Comparison of ENCODE assay signal across 17 cellular contexts in the genomic region with DNA sequence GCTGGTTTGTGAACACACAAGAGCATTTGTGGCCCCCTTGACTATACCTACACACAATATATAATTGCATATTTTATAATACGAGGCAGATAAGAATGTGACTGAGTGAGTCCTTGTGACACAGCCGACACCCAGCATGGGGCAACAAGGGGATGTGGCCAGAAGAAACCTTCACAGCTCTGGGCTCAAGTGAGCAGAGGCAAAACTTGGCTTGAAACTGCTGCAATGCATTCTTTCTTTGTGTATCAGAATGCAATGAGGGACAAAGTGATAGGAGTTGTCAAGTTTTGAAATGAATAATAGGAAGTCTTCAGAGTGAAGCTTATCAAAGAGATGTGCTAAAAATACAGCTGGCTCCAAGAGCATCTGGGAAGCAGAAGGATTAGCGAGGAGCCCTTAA.
DNase-seq lines count a peak whose midpoint lies in the region; ATAC-seq and TF ChIP-seq lines count a peak whose summit lies in the region.
"Had no signal": no experiment of that assay in that cellular context is flagged by ENCODE, and none has a peak within 500 bp of the region (broad histone marks: within the 10 kb centered on the region; RNA-seq: fewer than 3 reads in every experiment).

No MANE protein-coding gene starts in this region.

- no peak overlapping the region for H3K4me2 ChIP-seq in neuronal stem cell (ENCODE audit: insufficient read depth, low read length, poor library complexity, severe bottlenecking)

- no peak for TF ChIP-seq POLR2A in heart left ventricle (IDR thresholded peaks at IDR 0.05)

- H3K27ac ChIP-seq in heart left ventricle, result peak overlapping the region in 6 of 12 donors; percentile 15 to 77 (median 49)
- no peak overlapping the region for H3K27ac ChIP-seq in right cardiac atrium (ENCODE audit: low read length)
- H3K27ac ChIP-seq in neuronal stem cell (replicated peaks; ENCODE audit: low read length), result no peak overlapping the region
- H3K27ac ChIP-seq: C4-2B had no signal

- no peaks in the 10 kb centered on the region for H3K9me3 Mint-ChIP-seq in type B pancreatic cell
- H3K9me3 Mint-ChIP-seq: CD4-positive, alpha-beta memory T cell; H9 had no signal

- H2AK5ac ChIP-seq in neuronal stem cell (ENCODE audit: low read depth, low read length), result no peak overlapping the region

- no peak overlapping the region for H3K4me3 ChIP-seq in heart left ventricle
- no peak overlapping the region for H3K4me3 ChIP-seq in right cardiac atrium (ENCODE audit: low read length)
- no peak overlapping the region for H3K4me3 ChIP-seq in neuronal stem cell (ENCODE audit: low read length in 2 of 2)

- no peak overlapping the region for H3K27ac Mint-ChIP-seq in type B pancreatic cell
- H3K27ac Mint-ChIP-seq: B cell; CD4-positive, alpha-beta memory T cell; H9 had no signal

- H4K91ac ChIP-seq in neuronal stem cell (ENCODE audit: low read depth, low read length, poor library complexity), result no peak overlapping the region

- H3K4me1 Mint-ChIP-seq in type B pancreatic cell (ENCODE audit: unreplicated experiment), result peaks cover 4% of the 10 kb centered on the region
- H3K4me1 Mint-ChIP-seq: B cell; CD4-positive, alpha-beta memory T cell had no signal

- H3K27me3 ChIP-seq in heart left ventricle (no peaks in the 10 kb centered on the region), right cardiac atrium (ENCODE audit: control insufficient read depth, insufficient read depth) (no peaks in the 10 kb centered on the region), neuronal stem cell (ENCODE audit: control insufficient read depth in 3 of 3, insufficient read depth in 3 of 3, low read depth in 1 of 3, low read length in 3 of 3) (no peaks in the 10 kb centered on the region)

- intact Hi-C loops in Right ventricle myocardium superior (cut with DNase I), result no loop called here
- intact Hi-C loops in cardiac septum (cut with DNase I), result no loop called here
- intact Hi-C loops in heart left ventricle (cut with DNase I), result loop anchor here in 1 of 10 donors (10.0 kb wide), 1 partner anchor 235 kb away; no protein-coding TSS in a partner anchor
- intact Hi-C loops in right cardiac atrium (cut with DNase I), result no loop called here

- H2BK5ac ChIP-seq in neuronal stem cell (ENCODE audit: low read length), result no peak overlapping the region

- H2AFZ ChIP-seq in neuronal stem cell (ENCODE audit: low read length), result no peak overlapping the region

- H3K36me3 Mint-ChIP-seq in type B pancreatic cell, result no peaks in the 10 kb centered on the region

- H3K9me3 ChIP-seq in heart left ventricle (no peaks in the 10 kb centered on the region), right cardiac atrium (ENCODE audit: control insufficient read depth, low read length) (no peaks in the 10 kb centered on the region), neuronal stem cell (replicated peaks in 1 of 2; ENCODE audit: control insufficient read depth in 2 of 2, insufficient read depth in 1 of 2, low read depth in 1 of 2, low read length in 2 of 2) (no peaks in the 10 kb centered on the region)

- no peak overlapping the region for H3K4ac ChIP-seq in neuronal stem cell (ENCODE audit: low read length)

- H2BK12ac ChIP-seq in neuronal stem cell (ENCODE audit: low read length), result no peak overlapping the region

- WGBS in heart left ventricle, 4 donors, result 35 to 38% (median 38%) methylated on average over 3 of the region's 3 CpGs
- 26% methylated on average over 3 of the region's 3 CpGs for WGBS in right cardiac atrium
- WGBS in neuronal stem cell (ENCODE audit: extremely low coverage in 2 of 2, insufficient read length in 2 of 2, insufficient replicate concordance in 1 of 2), 2 donors, result no CpG with 5 or more reads among the region's 3 CpGs

- H3K4me1 ChIP-seq in heart left ventricle (peaks cover 0 to 31% (median 4%) of the 10 kb centered on the region in 12 donors), right cardiac atrium (ENCODE audit: control insufficient read depth, insufficient read depth, low read length) (no peaks in the 10 kb centered on the region), neuronal stem cell (ENCODE audit: control insufficient read depth in 2 of 2, insufficient read depth in 1 of 2, low read depth in 1 of 2, low read length in 2 of 2) (peaks cover 3 to 36% of the 10 kb centered on the region in 2 donors)

- H2BK15ac ChIP-seq in neuronal stem cell (ENCODE audit: low read length), result no peak overlapping the region

- ATAC-seq in Right ventricle myocardium superior (ENCODE audit: poor library complexity), result peak; percentile 66
- ATAC-seq in heart left ventricle, result peak; percentile 23 to 57 (median 50)
- ATAC-seq in right cardiac atrium, result peak; percentile 50 to 62
- ATAC-seq in GM21825 (IDR thresholded peaks at IDR 0.05; ENCODE audit: unreplicated experiment), result no peak
- ATAC-seq in GM18498 (IDR thresholded peaks at IDR 0.05; ENCODE audit: unreplicated experiment), result no peak

- TF ChIP-seq CTCF in heart left ventricle (IDR thresholded peaks at IDR 0.05) (no peak), type B pancreatic cell (conservative IDR thresholded peaks at IDR 0.05) (no peak)

- H3K23ac ChIP-seq in neuronal stem cell (ENCODE audit: low read depth, low read length, poor library complexity), result no peak overlapping the region

- no peak overlapping the region for H4K8ac ChIP-seq in neuronal stem cell (ENCODE audit: low read depth, low read length)

- DNase-seq in Right ventricle myocardium superior, result no peak
- no peak for DNase-seq in cardiac septum (ENCODE audit: low spot score)
- DNase-seq in heart left ventricle, result peak in 2 of 5 donors; percentile 33 to 57
- DNase-seq in right cardiac atrium, result peak in 1 of 3 donors; percentile 19
- no peak for DNase-seq in type B pancreatic cell (ENCODE audit: extremely low spot score, unreplicated experiment)
- DNase-seq in neuronal stem cell (ENCODE audit: low spot score), result no peak
- DNase-seq: 8988T; CD4-positive, alpha-beta memory T cell; DMS79 treated with DMSO at 0.1 percent for 48 hours; GDM1; GOT3; H9; IMR-90 had no signal

- H3K9ac ChIP-seq in neuronal stem cell (ENCODE audit: low read depth, low read length, poor library complexity), result no peak overlapping the region

- H2BK120ac ChIP-seq in neuronal stem cell (ENCODE audit: low read depth, low read length), result no peak overlapping the region

- no peaks in the 10 kb centered on the region for H3K36me3 ChIP-seq in heart left ventricle
- no peaks in the 10 kb centered on the region for H3K36me3 ChIP-seq in neuronal stem cell (replicated peaks in 1 of 2; ENCODE audit: control insufficient read depth in 2 of 2, insufficient read depth in 2 of 2, low read length in 2 of 2)

- H3K18ac ChIP-seq in neuronal stem cell (ENCODE audit: low read length), result no peak overlapping the region

- no peaks in the 10 kb centered on the region for H3K79me1 ChIP-seq in neuronal stem cell (ENCODE audit: low read depth, low read length)

- H3K14ac ChIP-seq in neuronal stem cell (ENCODE audit: low read length), result no peak overlapping the region

- H3K27me3 Mint-ChIP-seq in type B pancreatic cell, result no peaks in the 10 kb centered on the region
- H3K27me3 Mint-ChIP-seq: CD4-positive, alpha-beta memory T cell had no signal

- no peak overlapping the region for H3K4me3 Mint-ChIP-seq in type B pancreatic cell
- H3K4me3 Mint-ChIP-seq: B cell; CD4-positive, alpha-beta memory T cell; H9 had no signal

Comparison
In these comparisons a context has a peak if more than half of its experiments do, and no peak if none do; other contexts are left out.
1. ATAC-seq: peak in Right ventricle myocardium superior (single experiment), heart left ventricle (4 of 4) and right cardiac atrium (2 of 2); none in GM21825 (single experiment) and GM18498 (single experiment).